ENCODE assay signal across 19 cellular contexts in genomic region chr12:547883-548470, GRCh38.
"Had no signal": no experiment of that assay in that cellular context is flagged by ENCODE, and none has a peak within 500 bp of the region (broad histone marks: within the 10 kb centered on the region; RNA-seq: fewer than 3 reads in every experiment).

No MANE protein-coding gene starts in this region.

- H3K4me1 Mint-ChIP-seq: WTC11 had no signal

- H3K4me3 ChIP-seq: coronary artery, esophagus squamous epithelium, gastroesophageal sphincter, lower lobe of right lung, mucosa of descending colon had no signal

- H3K4me3 Mint-ChIP-seq: activated CD4-positive, alpha-beta T cell treated with anti-CD3 and anti-CD28 coated beads for 36 hours; activated naive CD8-positive, alpha-beta T cell treated with anti-CD3 and anti-CD28 coated beads for 36 hours; activated T-cell treated with anti-CD3 and anti-CD28 coated beads, Interleukin-2, amount 50 U/mL, for 4 hours; naive B cell; neural crest cell; WTC11 had no signal

- H3K36me3 ChIP-seq: gastroesophageal sphincter, lower lobe of right lung had no signal

- ATAC-seq: activated CD4-positive, alpha-beta T cell treated with anti-CD3 and anti-CD28 coated beads for 36 hours; activated T-cell treated with anti-CD3 and anti-CD28 coated beads, Interleukin-2, amount 50 U/mL, for 4 hours; gastroesophageal sphincter; left colon; lower lobe of right lung; mucosa of descending colon; stimulated activated naive CD8-positive, alpha-beta T cell treated with anti-CD3 and anti-CD28 coated beads, Interleukin-15, Interleukin-2, amounts not matched to agents 100 U/mL and 50 U/mL, for 24 hours; WTC11 had no signal

- DNase-seq: activated CD4-positive, alpha-beta T cell treated with anti-CD3 and anti-CD28 coated beads for 36 hours; activated CD4-positive, alpha-beta T cell treated with anti-CD3 and anti-CD28 coated beads, Interleukin-2, amount 50 U/mL, for 48 hours; activated CD8-positive, alpha-beta memory T cell treated with anti-CD3 and anti-CD28 coated beads, Interleukin-2, amount 50 U/mL, for 48 hours; activated naive CD4-positive, alpha-beta T cell treated with Interleukin-2 at 50 U/mL for 16 hours; activated naive CD8-positive, alpha-beta T cell treated with anti-CD3 and anti-CD28 coated beads for 36 hours; activated T-cell treated with anti-CD3 and anti-CD28 coated beads, Interleukin-2, amount 50 U/mL, for 4 hours; cerebellar nuclear complex; esophagus squamous epithelium; left colon; lower lobe of right lung; mesendoderm; naive B cell; stimulated activated CD4-positive, alpha-beta T cell treated with anti-CD3 and anti-CD28 coated beads, Interleukin-4, amount 100 ng/mL, for 4 hours; stimulated activated naive CD8-positive, alpha-beta T cell treated with anti-CD3 and anti-CD28 coated beads, Interleukin-15, Interleukin-2, amounts not matched to agents 100 U/mL and 50 U/mL, for 24 hours had no signal

- H3K9me3 ChIP-seq: esophagus squamous epithelium, gastroesophageal sphincter, lower lobe of right lung, mucosa of descending colon had no signal

- H3K9me3 Mint-ChIP-seq: activated naive CD8-positive, alpha-beta T cell treated with anti-CD3 and anti-CD28 coated beads for 36 hours; activated T-cell treated with anti-CD3 and anti-CD28 coated beads, Interleukin-2, amount 50 U/mL, for 4 hours; neural crest cell; WTC11 had no signal

- H3K36me3 Mint-ChIP-seq: activated naive CD8-positive, alpha-beta T cell treated with anti-CD3 and anti-CD28 coated beads for 36 hours had no signal

- H3K27ac ChIP-seq: coronary artery, esophagus squamous epithelium, gastroesophageal sphincter, lower lobe of right lung had no signal

- H3K27ac Mint-ChIP-seq: activated CD4-positive, alpha-beta T cell treated with anti-CD3 and anti-CD28 coated beads for 36 hours; activated naive CD8-positive, alpha-beta T cell treated with anti-CD3 and anti-CD28 coated beads for 36 hours; naive B cell; WTC11 had no signal
